1 cellular context compared by ENCODE assay signal in genomic region chr22:17974703-17975372, GRCh38.
TF ChIP-seq lines count a peak whose summit lies in the region.

No MANE protein-coding gene starts in this region.

TF ChIP-seq in GM23338, 12 proteins besides CTCF, POLR2A, EP300 and RAD21:
- no peak for TF ChIP-seq ETS1 (IDR thresholded peaks at IDR 0.05)
- TF ChIP-seq ZNF462 (CRISPR knock-in tag; IDR thresholded peaks at IDR 0.05) = no peak
- no peak for TF ChIP-seq ZNF114 (CRISPR knock-in tag; IDR thresholded peaks at IDR 0.05)
- no peak for TF ChIP-seq ZNF331 (CRISPR knock-in tag; IDR thresholded peaks at IDR 0.05; ENCODE audit: low read depth)
- no peak for TF ChIP-seq POLR2AphosphoS5 (IDR thresholded peaks at IDR 0.05; ENCODE audit: low read depth)
- TF ChIP-seq STAT1 (IDR thresholded peaks at IDR 0.05; ENCODE audit: unreplicated experiment) = no peak
- no peak for TF ChIP-seq EZH2phosphoT487 (IDR thresholded peaks at IDR 0.05; ENCODE audit: unreplicated experiment)
- no peak for TF ChIP-seq NANOG (IDR thresholded peaks at IDR 0.05; ENCODE audit: borderline replicate concordance)
- no peak for TF ChIP-seq EZH2 (IDR thresholded peaks at IDR 0.05; ENCODE audit: low read depth, unreplicated experiment)
- no peak for TF ChIP-seq JUNB (IDR thresholded peaks at IDR 0.05; ENCODE audit: unreplicated experiment)
